In the genomic region with DNA sequence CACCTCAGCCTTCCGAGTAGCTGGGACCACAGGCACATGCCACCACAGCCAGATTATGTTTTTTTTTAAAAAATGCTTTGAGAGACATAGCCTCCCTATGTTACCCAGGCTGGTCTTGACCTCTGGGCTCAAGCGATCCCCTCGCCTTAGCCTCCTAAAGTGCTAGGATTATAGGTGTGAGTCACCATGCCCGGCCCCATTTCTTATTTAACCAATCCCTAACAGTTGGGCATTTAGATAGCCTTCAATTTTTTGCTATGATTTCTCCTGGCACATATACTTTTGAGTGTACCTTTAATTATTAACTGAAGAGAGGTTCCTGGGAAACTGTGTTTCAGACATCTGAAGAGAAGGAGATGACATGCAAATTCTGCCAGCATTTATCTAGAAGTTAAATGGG, we compare ENCODE assay signal across 9 cellular contexts.
"Had no signal": no experiment of that assay in that cellular context is flagged by ENCODE, and none has a peak within 500 bp of the region (broad histone marks: within the 10 kb centered on the region; RNA-seq: fewer than 3 reads in every experiment).

No MANE protein-coding gene starts in this region.

- H3K36me3 Mint-ChIP-seq: IgD-negative memory B cell had no signal

- DNase-seq: GM23248, H9, HCEC 1CT, HFFc6, KG1 had no signal

- H3K9ac ChIP-seq: GM23248 had no signal

- H3K4me3 Mint-ChIP-seq: H9, HFFc6, IgD-negative memory B cell had no signal

- H3K4me3 ChIP-seq: GM23248 had no signal

- H3K27ac ChIP-seq: GM23248 had no signal

- H2AFZ ChIP-seq: GM23248 had no signal

- FAIRE-seq: H1, H54, HTR-8/SVneo had no signal

- H3K27ac Mint-ChIP-seq: HFFc6, IgD-negative memory B cell had no signal
